8 cellular contexts compared by ENCODE assay signal in the genomic region with DNA sequence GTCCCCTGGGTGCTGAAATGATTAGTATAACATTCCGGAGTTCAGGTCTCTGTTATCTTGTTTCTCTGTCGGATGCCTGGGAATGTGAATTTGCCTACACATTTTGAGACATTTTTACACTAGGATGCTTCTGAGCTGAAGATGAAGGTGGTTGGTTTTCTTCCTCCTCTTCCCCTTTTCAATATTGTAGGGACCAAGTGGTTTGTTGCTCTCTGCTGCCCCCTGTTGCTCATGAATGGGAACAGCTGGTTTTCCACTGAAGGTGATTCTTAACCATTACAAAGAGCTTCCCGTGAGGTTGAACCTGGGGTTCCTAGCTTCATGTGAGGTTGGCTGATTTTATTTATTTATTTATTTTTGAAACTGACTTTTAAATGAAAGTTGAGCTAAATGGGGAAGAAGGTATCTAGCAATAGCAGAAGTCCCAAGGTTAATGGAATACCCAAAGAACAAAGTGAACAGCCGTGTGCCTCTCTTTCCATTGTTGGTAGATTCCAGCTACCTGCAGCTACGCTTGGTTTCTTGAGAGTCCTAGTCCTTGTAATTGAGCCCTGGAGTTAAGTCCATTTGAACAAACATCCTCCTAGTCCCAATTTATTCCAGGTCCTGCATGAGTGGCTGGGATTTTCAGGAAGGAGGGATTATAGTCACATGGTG.
DNase-seq lines count a peak whose midpoint lies in the region; ATAC-seq and TF ChIP-seq lines count a peak whose summit lies in the region.

No MANE protein-coding gene starts in this region.

- no peaks in the 10 kb centered on the region for H3K4me1 Mint-ChIP-seq in MCF 10A (ENCODE audit: insufficient read depth, unreplicated experiment)

- POLR2A ChIA-PET in MCF 10A (lab: Yijun Ruan, JAX): no interaction called here

- intact Hi-C loops in MCF 10A (cut with micrococcal nuclease): no loop called here

- CTCF ChIA-PET in MCF 10A (lab: Yijun Ruan, JAX): interaction anchor here (0.6 to 1.4 kb wide), 5 partner anchors 10 to 108 kb away, joined by 3 to 10 read pairs (median 3); no protein-coding TSS in a partner anchor

- H3K9me3 Mint-ChIP-seq in MCF 10A (ENCODE audit: unreplicated experiment): peaks cover 31% of the 10 kb centered on the region

- H3K27ac Mint-ChIP-seq in MCF 10A (ENCODE audit: low read depth, unreplicated experiment): no peak overlapping the region

- H3K4me3 Mint-ChIP-seq in MCF 10A (ENCODE audit: unreplicated experiment): no peak overlapping the region

- H3K36me3 Mint-ChIP-seq in MCF 10A (ENCODE audit: insufficient read depth, unreplicated experiment): no peaks in the 10 kb centered on the region

- ATAC-seq in GM21717 (IDR thresholded peaks at IDR 0.05; ENCODE audit: unreplicated experiment) (no peak), HG02938 (IDR thresholded peaks at IDR 0.05; ENCODE audit: unreplicated experiment) (no peak)

- peak; percentile 29 for TF ChIP-seq CTCF in MCF 10A (IDR thresholded peaks at IDR 0.05; ENCODE audit: unreplicated experiment)

- BruUV-seq in MCF 10A (replicated peaks; lab: Mats Ljungman, UMichigan): no TSS peak

- no peaks in the 10 kb centered on the region for H3K27me3 Mint-ChIP-seq in MCF 10A (ENCODE audit: insufficient read depth, unreplicated experiment)

- DNase-seq in stimulated activated CD4-positive, alpha-beta T cell treated with anti-CD3 and anti-CD28 coated beads, Interleukin-1b, Interleukin-23, amount 100 ng/mL, for 48 hours: peak; percentile 13
- DNase-seq in stimulated activated CD4-positive, alpha-beta T cell treated with anti-CD3 and anti-CD28 coated beads, Interleukin-4, amount 100 ng/mL, for 4 hours: no peak
- DNase-seq in NCI-H2227 (lab: John Stamatoyannopoulos, UW; ENCODE audit: unreplicated experiment) (peak; percentile 73), MCF 10A (ENCODE audit: unreplicated experiment) (peak; percentile 0), midbrain (lab: John Stamatoyannopoulos, UW) (peak; percentile 62), EL (no peak)

Comparison
In these comparisons a context has a peak if more than half of its experiments do, and no peak if none do; other contexts are left out.
1. DNase-seq: peak in stimulated activated CD4-positive, alpha-beta T cell treated with anti-CD3 and anti-CD28 coated beads, Interleukin-1b, Interleukin-23, amount 100 ng/mL, for 48 hours (single experiment), NCI-H2227 (single experiment), MCF 10A (single experiment) and midbrain (single experiment); none in stimulated activated CD4-positive, alpha-beta T cell treated with anti-CD3 and anti-CD28 coated beads, Interleukin-4, amount 100 ng/mL, for 4 hours (0 of 2) and EL (single experiment).